1 cellular context compared by ENCODE assay signal in genomic region chr6:142899101-142899760, GRCh38.
TF ChIP-seq lines count a peak whose summit lies in the region.

No MANE protein-coding gene starts in this region.

TF ChIP-seq in SK-N-SH, 30 proteins besides CTCF, POLR2A, EP300 and RAD21 (continued from another document):
- TF ChIP-seq, protein P1, sequence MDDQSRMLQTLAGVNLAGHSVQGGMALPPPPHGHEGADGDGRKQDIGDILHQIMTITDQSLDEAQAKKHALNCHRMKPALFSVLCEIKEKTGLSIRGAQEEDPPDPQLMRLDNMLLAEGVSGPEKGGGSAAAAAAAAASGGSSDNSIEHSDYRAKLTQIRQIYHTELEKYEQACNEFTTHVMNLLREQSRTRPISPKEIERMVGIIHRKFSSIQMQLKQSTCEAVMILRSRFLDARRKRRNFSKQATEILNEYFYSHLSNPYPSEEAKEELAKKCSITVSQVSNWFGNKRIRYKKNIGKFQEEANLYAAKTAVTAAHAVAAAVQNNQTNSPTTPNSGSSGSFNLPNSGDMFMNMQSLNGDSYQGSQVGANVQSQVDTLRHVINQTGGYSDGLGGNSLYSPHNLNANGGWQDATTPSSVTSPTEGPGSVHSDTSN (IDR thresholded peaks at IDR 0.05): no peak
TF ChIP-seq in SK-N-SH: peak in this region for 0.
